Comparison of ENCODE assay signal across 8 cellular contexts in the genomic region with DNA sequence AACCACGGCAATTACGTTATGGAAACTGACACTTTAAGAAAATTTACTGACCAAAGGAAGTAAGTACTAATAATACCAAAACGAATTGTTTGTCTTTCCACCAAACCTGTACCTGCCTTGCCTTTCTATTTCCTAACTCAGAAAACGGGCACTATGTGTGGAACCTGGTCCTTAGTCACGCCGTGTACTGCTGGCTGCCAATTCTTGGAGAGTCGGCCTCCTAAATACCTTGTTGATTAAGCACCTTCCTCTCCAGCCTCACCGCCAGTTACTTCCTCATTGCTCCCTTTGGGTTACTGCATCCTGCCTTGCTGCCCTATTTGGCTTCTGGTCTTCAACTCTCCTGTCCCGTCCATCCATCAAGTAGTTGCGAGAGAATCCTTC. TPM values are rescaled to one million over a fixed set of nuclear protein-coding genes. Genes with fewer than 3 reads are reported as not detected.
DNase-seq lines count a peak whose midpoint lies in the region; ATAC-seq and TF ChIP-seq lines count a peak whose summit lies in the region.
"Not testable (repeated sequence)": the region's sequence is repeated elsewhere in the genome, so short reads cannot be mapped to it uniquely, and the experiment has no call there.

No MANE protein-coding gene starts in this region.

- H3K27ac ChIP-seq in CD4-positive, CD25-positive, alpha-beta regulatory T cell (ENCODE audit: insufficient read depth, low read length, poor library complexity, severe bottlenecking): peak overlapping the region; percentile 47
- H3K27ac ChIP-seq in KMS-11: peak overlapping the region; percentile 97
- H3K27ac ChIP-seq in SU-DHL-6 (ENCODE audit: low read depth, low read length): not testable (repeated sequence)

- not testable (repeated sequence) for H3F3A ChIP-seq in SU-DHL-6 (ENCODE audit: insufficient read depth)

- peak overlapping the region; percentile 96 to 100 (median 96) for H3K27ac Mint-ChIP-seq in CD4-positive, CD25-positive, alpha-beta regulatory T cell
- H3K27ac Mint-ChIP-seq in activated naive CD8-positive, alpha-beta T cell treated with anti-CD3 and anti-CD28 coated beads, Interleukin-2, amount 10 ng/mL, durations not matched to agents 7 days and 5 days: peak overlapping the region; percentile 99

- peak overlapping the region; percentile 96 for H3K9ac ChIP-seq in KMS-11
- H3K9ac ChIP-seq in SU-DHL-6 (ENCODE audit: low read length): not testable (repeated sequence)

- H3K4me3 ChIP-seq in CD4-positive, CD25-positive, alpha-beta regulatory T cell (ENCODE audit: low read depth, low read length): peak overlapping the region; percentile 86
- H3K4me3 ChIP-seq in KMS-11 (IDR thresholded peaks at IDR 0.05; ENCODE audit: insufficient read depth, low read depth, low read length) (peak overlapping the region; percentile 18), fibroblast of pulmonary artery (replicated peaks; ENCODE audit: low read depth, low read length) (peak overlapping the region; percentile 66), mononuclear cell (ENCODE audit: low read length) (peak overlapping the region; percentile 45)
- not testable (repeated sequence) for H3K4me3 ChIP-seq in SU-DHL-6 (ENCODE audit: insufficient read depth, low read length, poor library complexity, severe bottlenecking)

- peaks cover 21% of the 10 kb centered on the region for H3K27me3 Mint-ChIP-seq in CD4-positive, CD25-positive, alpha-beta regulatory T cell
- not testable (repeated sequence) for H3K27me3 Mint-ChIP-seq in activated naive CD8-positive, alpha-beta T cell treated with anti-CD3 and anti-CD28 coated beads, Interleukin-2, amount 10 ng/mL, durations not matched to agents 7 days and 5 days

- peaks cover 19 to 50% (median 28%) of the 10 kb centered on the region in 4 donors for H3K4me1 Mint-ChIP-seq in CD4-positive, CD25-positive, alpha-beta regulatory T cell
- peaks cover 52% of the 10 kb centered on the region for H3K4me1 Mint-ChIP-seq in activated naive CD8-positive, alpha-beta T cell treated with anti-CD3 and anti-CD28 coated beads, Interleukin-2, amount 10 ng/mL, durations not matched to agents 7 days and 5 days

- H3K4me2 ChIP-seq in KMS-11 (peak overlapping the region; percentile 34), SU-DHL-6 (ENCODE audit: low read depth, low read length, poor library complexity, severe bottlenecking) (peak overlapping the region; percentile 55)

- not testable (repeated sequence) for H3K79me2 ChIP-seq in KMS-11 (ENCODE audit: insufficient read depth, low read depth); SU-DHL-6 (ENCODE audit: insufficient read depth, low read length)

- H3K36me3 Mint-ChIP-seq in CD4-positive, CD25-positive, alpha-beta regulatory T cell; activated naive CD8-positive, alpha-beta T cell treated with anti-CD3 and anti-CD28 coated beads, Interleukin-2, amount 10 ng/mL, durations not matched to agents 7 days and 5 days: not testable (repeated sequence)

- not testable (repeated sequence) for H3K27me3 ChIP-seq in CD4-positive, CD25-positive, alpha-beta regulatory T cell (ENCODE audit: control insufficient read depth, insufficient read depth, low read length); KMS-11 (ENCODE audit: insufficient read depth, low read depth); SU-DHL-6 (ENCODE audit: low read length); mononuclear cell (ENCODE audit: insufficient read depth, low read length)

- POLR2A ChIA-PET in activated naive CD8-positive, alpha-beta T cell treated with anti-CD3 and anti-CD28 coated beads, Interleukin-2, amount 10 ng/mL, durations not matched to agents 7 days and 5 days (lab: Charles Lee): interaction anchor here (1.5 to 1.8 kb wide), 2 partner anchors 10 to 198 kb away, joined by 4 to 8 read pairs; no protein-coding TSS in a partner anchor

- ATAC-seq in CD4-positive, CD25-positive, alpha-beta regulatory T cell (ENCODE audit: low read depth in 2 of 2): not testable (repeated sequence)
- ATAC-seq in GM21528 (IDR thresholded peaks at IDR 0.05; ENCODE audit: low FRiP score, unreplicated experiment): peak; percentile 27
- peak; percentile 21 for ATAC-seq in activated naive CD8-positive, alpha-beta T cell treated with anti-CD3 and anti-CD28 coated beads, Interleukin-2, amount 10 ng/mL, durations not matched to agents 7 days and 5 days (ENCODE audit: low read depth)
- peak; percentile 17 for ATAC-seq in stimulated activated naive CD8-positive, alpha-beta T cell treated with anti-CD3 and anti-CD28 coated beads, Interleukin-15, Interleukin-2, amounts not matched to agents 100 U/mL and 50 U/mL, for 24 hours

- DNase-seq in CD4-positive, CD25-positive, alpha-beta regulatory T cell; activated naive CD8-positive, alpha-beta T cell treated with anti-CD3 and anti-CD28 coated beads, Interleukin-2, amount 10 ng/mL, durations not matched to agents 7 days and 5 days; fibroblast of pulmonary artery (ENCODE audit: low read depth); stimulated activated naive CD8-positive, alpha-beta T cell treated with anti-CD3 and anti-CD28 coated beads, Interleukin-15, Interleukin-2, amounts not matched to agents 100 U/mL and 50 U/mL, for 24 hours: not testable (repeated sequence)

- not testable (repeated sequence) for H3K36me3 ChIP-seq in CD4-positive, CD25-positive, alpha-beta regulatory T cell (ENCODE audit: control insufficient read depth, insufficient read depth, low read length); KMS-11 (ENCODE audit: insufficient read depth); SU-DHL-6 (ENCODE audit: low read length)

- H3K4me1 ChIP-seq in CD4-positive, CD25-positive, alpha-beta regulatory T cell (ENCODE audit: control insufficient read depth, insufficient read depth, low read length, poor library complexity, severe bottlenecking): not testable (repeated sequence)
- peaks cover 14% of the 10 kb centered on the region for H3K4me1 ChIP-seq in KMS-11 (ENCODE audit: low read depth, poor library complexity, severe bottlenecking)
- H3K4me1 ChIP-seq in mononuclear cell (ENCODE audit: insufficient read depth, low read length): peaks cover 47% of the 10 kb centered on the region

- peak overlapping the region; percentile 59 for H2AFZ ChIP-seq in KMS-11 (ENCODE audit: low read depth)
- not testable (repeated sequence) for H2AFZ ChIP-seq in SU-DHL-6 (ENCODE audit: low read depth, low read length, severe bottlenecking)

- not testable (repeated sequence) for H3K9me3 ChIP-seq in CD4-positive, CD25-positive, alpha-beta regulatory T cell (ENCODE audit: control insufficient read depth in 2 of 2, low read length in 2 of 2); SU-DHL-6 (ENCODE audit: insufficient read depth, low read length); mononuclear cell (ENCODE audit: low read depth, low read length)

- 0 out of 2 replicates have a peak, but pooled peaks have one; percentile 7 for TF ChIP-seq CTCF in KMS-11 (conservative IDR thresholded peaks at IDR 0.05; ENCODE audit: low read depth, low read length)
- not testable (repeated sequence) for TF ChIP-seq CTCF in SU-DHL-6 (IDR thresholded peaks at IDR 0.05; ENCODE audit: insufficient read depth, low read length, poor library complexity, severe bottlenecking); fibroblast of pulmonary artery (IDR thresholded peaks at IDR 0.05; ENCODE audit: low read length, missing control alignments)

- H3K9me2 ChIP-seq in SU-DHL-6 (replicated peaks; ENCODE audit: insufficient read depth, low read length): not testable (repeated sequence)

- H3K9me3 Mint-ChIP-seq in CD4-positive, CD25-positive, alpha-beta regulatory T cell; activated naive CD8-positive, alpha-beta T cell treated with anti-CD3 and anti-CD28 coated beads, Interleukin-2, amount 10 ng/mL, durations not matched to agents 7 days and 5 days: not testable (repeated sequence)

- peak overlapping the region; percentile 90 to 98 (median 94) for H3K4me3 Mint-ChIP-seq in CD4-positive, CD25-positive, alpha-beta regulatory T cell
- peak overlapping the region; percentile 94 for H3K4me3 Mint-ChIP-seq in activated naive CD8-positive, alpha-beta T cell treated with anti-CD3 and anti-CD28 coated beads, Interleukin-2, amount 10 ng/mL, durations not matched to agents 7 days and 5 days

- not testable (repeated sequence) for H4K20me1 ChIP-seq in KMS-11 (ENCODE audit: insufficient read depth); SU-DHL-6 (ENCODE audit: low read depth, low read length)

RNA-seq across cellular contexts. Expression of a gene that starts 9.1 kb away (rescaled TPM):
- total RNA-seq in CD4-positive, CD25-positive, alpha-beta regulatory T cell: not detected
- polyA plus RNA-seq in CD4-positive, CD25-positive, alpha-beta regulatory T cell: under 1 TPM in 3 of 4 donors, not detected in 1; 0.52 to 0.83 (median 0.79) TPM
- total RNA-seq in activated naive CD8-positive, alpha-beta T cell treated with anti-CD3 and anti-CD28 coated beads, Interleukin-2, amount 10 ng/mL, durations not matched to agents 7 days and 5 days: 1 to 10 TPM; 1.9 to 2.3 TPM
- 27.8 TPM for total RNA-seq in mononuclear cell

RNA-seq across cellular contexts. Expression of a gene that starts 16.2 kb away (rescaled TPM):
- not detected for total RNA-seq in CD4-positive, CD25-positive, alpha-beta regulatory T cell
- polyA plus RNA-seq in CD4-positive, CD25-positive, alpha-beta regulatory T cell: not detected
- total RNA-seq in activated naive CD8-positive, alpha-beta T cell treated with anti-CD3 and anti-CD28 coated beads, Interleukin-2, amount 10 ng/mL, durations not matched to agents 7 days and 5 days: 1 to 10 TPM; 1.2 to 1.4 TPM
- total RNA-seq in mononuclear cell: 2.8 TPM

RNA-seq across cellular contexts. Expression of a gene that starts 35.3 kb away (rescaled TPM):
- not detected for total RNA-seq in CD4-positive, CD25-positive, alpha-beta regulatory T cell
- polyA plus RNA-seq in CD4-positive, CD25-positive, alpha-beta regulatory T cell: under 1 TPM in 2 of 4 donors, not detected in 2; 0.17 to 0.76 TPM
- total RNA-seq in activated naive CD8-positive, alpha-beta T cell treated with anti-CD3 and anti-CD28 coated beads, Interleukin-2, amount 10 ng/mL, durations not matched to agents 7 days and 5 days: 1 to 10 TPM; 1.3 to 2.4 TPM
- total RNA-seq in mononuclear cell: 182 TPM

Comparison
In these comparisons a context has a peak if more than half of its experiments do, and no peak if none do; other contexts are left out.
1. RNA of a gene that starts 35.3 kb away (total RNA-seq): 182 TPM in mononuclear cell (single experiment); 1.3 to 2.4 TPM in activated naive CD8-positive, alpha-beta T cell treated with anti-CD3 and anti-CD28 coated beads, Interleukin-2, amount 10 ng/mL, durations not matched to agents 7 days and 5 days and not detected in CD4-positive, CD25-positive, alpha-beta regulatory T cell (single experiment); every median in the first group is over 10 times any median in the second.